Comparison of ENCODE assay signal across 21 cellular contexts in genomic region chr9:36132081-36132480, GRCh38. TPM values are rescaled to one million over a fixed set of nuclear protein-coding genes. Genes with fewer than 3 reads are reported as not detected.
DNase-seq lines count a peak whose midpoint lies in the region; ATAC-seq and TF ChIP-seq lines count a peak whose summit lies in the region.
"Had no signal": no experiment of that assay in that cellular context is flagged by ENCODE, and none has a peak within 500 bp of the region (broad histone marks: within the 10 kb centered on the region; RNA-seq: fewer than 3 reads in every experiment).

No MANE protein-coding gene starts in this region.

- H3K27me3 ChIP-seq in IMR-90 (ENCODE audit: control insufficient read depth, insufficient read depth, low read length): no peaks in the 10 kb centered on the region
- peaks cover 4% of the 10 kb centered on the region for H3K27me3 ChIP-seq in suprapubic skin
- H3K27me3 ChIP-seq in left lung: peaks cover 0 to 8% of the 10 kb centered on the region in 2 donors
- H3K27me3 ChIP-seq: BLaER1, brain microvascular endothelial cell, thyroid gland had no signal

- no peak overlapping the region for H4K8ac ChIP-seq in IMR-90 (ENCODE audit: low read depth in 2 of 2, low read length in 2 of 2)

- H3K9me1 ChIP-seq in IMR-90 (ENCODE audit: insufficient read depth, low read length): no peaks in the 10 kb centered on the region; the same call in 1 of the 2 replicates

- no peaks in the 10 kb centered on the region for H3K36me3 ChIP-seq in IMR-90 (ENCODE audit: control insufficient read depth, insufficient read depth, low read length)
- no peaks in the 10 kb centered on the region for H3K36me3 ChIP-seq in suprapubic skin
- H3K36me3 ChIP-seq in left lung: no peaks in the 10 kb centered on the region
- H3K36me3 ChIP-seq: BLaER1, brain microvascular endothelial cell, HAP-1, left ventricle myocardium inferior, thyroid gland had no signal

- CTCF ChIA-PET in IMR-90 (lab: Yijun Ruan, JAX): no interaction called here

- H3K4ac ChIP-seq in IMR-90 (ENCODE audit: low read depth, low read length): no peak overlapping the region

- TF ChIP-seq POLR2A in IMR-90 (IDR thresholded peaks at IDR 0.05; ENCODE audit: low read depth, low read length) (no peak), suprapubic skin (IDR thresholded peaks at IDR 0.05) (no peak)

- DNase-seq in IMR-90: peak; percentile 39
- DNase-seq in cardiac fibroblast (ENCODE audit: low read depth in 2 of 2): peak; percentile 64 to 88
- peak; percentile 39 to 80 for DNase-seq in foreskin fibroblast
- DNase-seq in suprapubic skin (ENCODE audit: low spot score in 2 of 2): peak in 1 of 2 donors; percentile 8
- no peak for DNase-seq in left lung
- no peak for DNase-seq in NCI-H2107 treated with DMSO at 0.1 percent for 48 hours (lab: John Stamatoyannopoulos, UW; ENCODE audit: unreplicated experiment)
- DNase-seq: activated CD4-positive, alpha-beta memory T cell treated with anti-CD3 and anti-CD28 coated beads for 36 hours; activated naive CD4-positive, alpha-beta T cell treated with anti-CD3 and anti-CD28 coated beads for 36 hours; activated T-cell treated with anti-CD3 and anti-CD28 coated beads, Interleukin-2, amount 50 U/mL, for 1 hour; brain microvascular endothelial cell; effector CD8-positive, alpha-beta T cell; Kasumi-1; left ventricle myocardium inferior; NCI-H146; stimulated activated CD4-positive, alpha-beta T cell treated with anti-CD3 and anti-CD28 coated beads, Interleukin-2, amount 100 ng/mL, for 48 hours; T-helper 1 cell; thyroid gland had no signal

- H2BK15ac ChIP-seq in IMR-90 (ENCODE audit: low read depth, low read length): no peak overlapping the region

- peak overlapping the region; percentile 27; the same call in 1 of the 2 replicates for H3K23ac ChIP-seq in IMR-90 (ENCODE audit: low read depth, low read length)

- no peaks in the 10 kb centered on the region for H4K20me1 ChIP-seq in IMR-90 (ENCODE audit: insufficient read depth, low read length)
- H4K20me1 ChIP-seq: BLaER1 had no signal

- in situ Hi-C loops in IMR-90 (cut with MboI; ENCODE audit: low sequenced_read_pairs): no loop called here

- no peak overlapping the region for H2AFZ ChIP-seq in IMR-90 (replicated peaks; ENCODE audit: low read length, poor library complexity)
- H2AFZ ChIP-seq: parathyroid adenoma had no signal

- POLR2A ChIA-PET in IMR-90 (lab: Charles Lee; ENCODE audit: unreplicated experiment): no interaction called here

- H3K9ac ChIP-seq in IMR-90 (ENCODE audit: low read depth, low read length): no peak overlapping the region
- H3K9ac ChIP-seq: BLaER1, parathyroid adenoma had no signal

- no peak overlapping the region for H2AK5ac ChIP-seq in IMR-90 (ENCODE audit: low read depth, low read length)

- no peak overlapping the region for H2AK9ac ChIP-seq in IMR-90 (replicated peaks; ENCODE audit: low read depth, low read length, poor library complexity)

- H4K5ac ChIP-seq in IMR-90 (ENCODE audit: low read depth, low read length): no peak overlapping the region

- H3K9me3 ChIP-seq in IMR-90 (ENCODE audit: control insufficient read depth, insufficient read depth, low read length) (no peaks in the 10 kb centered on the region), suprapubic skin (no peaks in the 10 kb centered on the region), left lung (no peaks in the 10 kb centered on the region)
- H3K9me3 ChIP-seq: BLaER1, HAP-1, left ventricle myocardium inferior, thyroid gland had no signal

- peaks cover 3 to 4% of the 10 kb centered on the region in 2 experiments; a peak in 3 of 4 replicates for H3K79me1 ChIP-seq in IMR-90 (ENCODE audit: low read depth in 1 of 2, low read length in 2 of 2)

- ATAC-seq in IMR-90 (ENCODE audit: low read depth): no peak
- ATAC-seq in GM19463 (IDR thresholded peaks at IDR 0.05; ENCODE audit: unreplicated experiment): no peak
- no peak for ATAC-seq in left lung

- WGBS in IMR-90 (ENCODE audit: extremely low coverage in 2 of 2, insufficient read length in 1 of 2), 2 experiments: no CpG with 5 or more reads among the region's 3 CpGs
- WGBS in suprapubic skin: 62% methylated on average over 3 of the region's 3 CpGs

- no peak overlapping the region for H2BK5ac ChIP-seq in IMR-90 (ENCODE audit: low read depth, low read length, poor library complexity, severe bottlenecking)

- dilution Hi-C loops in IMR-90 (cut with HindIII; ENCODE audit: low sequenced_read_pairs, unreplicated experiment): no loop called here

- 0 out of 2 replicates have a peak overlapping the region, but pooled peaks have one; percentile 53 for H2BK20ac ChIP-seq in IMR-90 (ENCODE audit: low read depth, low read length)

- peaks cover 4% of the 10 kb centered on the region; the same call in 1 of the 2 replicates for H3K4me1 ChIP-seq in IMR-90 (ENCODE audit: control insufficient read depth, insufficient read depth, low read length)
- peaks cover 12% of the 10 kb centered on the region for H3K4me1 ChIP-seq in suprapubic skin
- H3K4me1 ChIP-seq in left lung: peaks cover 2 to 40% of the 10 kb centered on the region in 2 donors
- H3K4me1 ChIP-seq: parathyroid adenoma had no signal

- no peak for TF ChIP-seq CTCF in IMR-90 (conservative IDR thresholded peaks at IDR 0.05; ENCODE audit: low read depth, low read length)
- TF ChIP-seq CTCF in cardiac fibroblast (IDR thresholded peaks at IDR 0.05; ENCODE audit: low read depth, low read length): no peak
- TF ChIP-seq CTCF in foreskin fibroblast (IDR thresholded peaks at IDR 0.05; ENCODE audit: low read depth, low read length): no peak
- no peak for TF ChIP-seq CTCF in suprapubic skin (IDR thresholded peaks at IDR 0.05)
- TF ChIP-seq CTCF in left lung (IDR thresholded peaks at IDR 0.05): no peak

- H3K27ac ChIP-seq in IMR-90 (ENCODE audit: insufficient read depth, low read length): no peak overlapping the region
- peak overlapping the region; percentile 46 for H3K27ac ChIP-seq in suprapubic skin
- no peak overlapping the region for H3K27ac ChIP-seq in left lung
- H3K27ac ChIP-seq: BLaER1, brain microvascular endothelial cell, left ventricle myocardium inferior, parathyroid adenoma, thyroid gland had no signal

- no TSS peak for BruUV-seq in IMR-90 (replicated peaks; lab: Mats Ljungman, UMichigan)

- no peak for TF ChIP-seq RAD21 in IMR-90 (IDR thresholded peaks at IDR 0.05; ENCODE audit: low read length)

- H3K18ac ChIP-seq in IMR-90 (ENCODE audit: low read depth, low read length): no peak overlapping the region

- H4K91ac ChIP-seq in IMR-90 (ENCODE audit: insufficient read depth, low read depth, low read length): no peak overlapping the region

- H3K4me3 ChIP-seq in IMR-90 (ENCODE audit: insufficient read depth, low read depth, low read length) (no peak overlapping the region), cardiac fibroblast (replicated peaks in 1 of 2; ENCODE audit: low read depth in 2 of 2, low read length in 2 of 2) (no peak overlapping the region), foreskin fibroblast (ENCODE audit: low read depth in 1 of 2, low read length in 2 of 2) (no peak overlapping the region), suprapubic skin (no peak overlapping the region), left lung (no peak overlapping the region)
- H3K4me3 ChIP-seq: BLaER1, HAP-1, left ventricle myocardium inferior, thyroid gland had no signal

- TF ChIP-seq EP300 in suprapubic skin (IDR thresholded peaks at IDR 0.05): no peak

- H3K14ac ChIP-seq in IMR-90 (replicated peaks; ENCODE audit: low read depth, low read length): no peak overlapping the region

- no peak overlapping the region for H3K56ac ChIP-seq in IMR-90 (ENCODE audit: extremely low read depth, insufficient read depth, low read length)

- no peak overlapping the region for H2BK120ac ChIP-seq in IMR-90 (ENCODE audit: low read depth, low read length)

- no peak overlapping the region for H3K4me2 ChIP-seq in IMR-90 (ENCODE audit: low read depth, low read length)
- H3K4me2 ChIP-seq: BLaER1 had no signal

- intact Hi-C loops in IMR-90 (cut with micrococcal nuclease): no loop called here
- intact Hi-C loops in left lung (cut with DNase I): no loop called here

TF ChIP-seq in IMR-90, 13 proteins besides CTCF, POLR2A, EP300 and RAD21 (continues in another document):
- TF ChIP-seq NFE2L2 (IDR thresholded peaks at IDR 0.05; ENCODE audit: low read depth, low read length) (no peak), SMC3 (IDR thresholded peaks at IDR 0.05; ENCODE audit: low read depth, low read length) (no peak), MAFK (IDR thresholded peaks at IDR 0.05; ENCODE audit: low read depth, low read length) (no peak), USF2 (IDR thresholded peaks at IDR 0.05; ENCODE audit: low read depth, low read length) (no peak), BHLHE40 (IDR thresholded peaks at IDR 0.05; ENCODE audit: low read depth, low read length) (no peak), CEBPB (IDR thresholded peaks at IDR 0.05; ENCODE audit: low read depth, low read length) (no peak), MAZ (IDR thresholded peaks at IDR 0.05; ENCODE audit: borderline replicate concordance, low read depth, low read length) (no peak)

RNA-seq across cellular contexts. Expression of gene GLIPR2, which starts 4.5 kb away (rescaled TPM):
- 35.8 and 37.8 TPM in 2 replicates for total RNA-seq in IMR-90 (2012; rRNA removed)
- polyA plus RNA-seq in IMR-90 (2012; rRNA removed): 42.7 and 43.3 TPM in 2 replicates
- polyA plus RNA-seq in IMR-90 (2012; cell fraction: cytosol; rRNA removed): 34.1 and 37.4 TPM in 2 replicates
- 14.4 and 29.4 TPM in 2 replicates for polyA plus RNA-seq in IMR-90 (2012; cell fraction: nucleus; rRNA removed; ENCODE audit: low replicate concordance)
- 1 to 10 TPM; 3.2 to 8.8 (median 5.6) TPM for total RNA-seq in suprapubic skin
- total RNA-seq in left lung: 10 to 100 TPM; 47.7 to 94.5 TPM

RNA-seq across cellular contexts. Expression of gene CCIN, which starts 37.1 kb away (rescaled TPM):
- total RNA-seq in IMR-90 (2012; rRNA removed) (1.1 TPM in 2 replicates), suprapubic skin (not detected), left lung (1 to 10 TPM in 1 of 2 donors, under 1 TPM in 1; 0.67 to 1.5 TPM)
- 0.73 and 0.80 TPM in 2 replicates for polyA plus RNA-seq in IMR-90 (2012; rRNA removed)
- polyA plus RNA-seq in IMR-90 (2012; cell fraction: cytosol; rRNA removed): 0.32 and 0.48 TPM in 2 replicates
- polyA plus RNA-seq in IMR-90 (2012; cell fraction: nucleus; rRNA removed; ENCODE audit: low replicate concordance): 0.58 and 0.65 TPM in 2 replicates
- total RNA-seq: activated CD4-positive, alpha-beta memory T cell treated with anti-CD3 and anti-CD28 coated beads for 36 hours; activated naive CD4-positive, alpha-beta T cell treated with anti-CD3 and anti-CD28 coated beads for 36 hours; left ventricle myocardium inferior had no signal

RNA-seq across cellular contexts. Expression of gene CLTA, which starts 58.6 kb away (rescaled TPM):
- total RNA-seq in IMR-90 (2012; rRNA removed): 133 and 208 TPM in 2 replicates
- polyA plus RNA-seq in IMR-90 (2012; rRNA removed): 246 and 280 TPM in 2 replicates
- 218 and 493 TPM in 2 replicates for polyA plus RNA-seq in IMR-90 (2012; cell fraction: cytosol; rRNA removed)
- polyA plus RNA-seq in IMR-90 (2012; cell fraction: nucleus; rRNA removed; ENCODE audit: low replicate concordance): 63.6 and 110 TPM in 2 replicates
- 100 to 1,000 TPM; 128 to 148 (median 130) TPM for total RNA-seq in suprapubic skin
- 100 to 1,000 TPM; 199 to 219 TPM for total RNA-seq in left lung

Comparison
In these comparisons a context has a peak if more than half of its experiments do, and no peak if none do; other contexts are left out.
1. DNase-seq: peak in IMR-90 (single experiment), cardiac fibroblast (2 of 2) and foreskin fibroblast (2 of 2); none in left lung (0 of 2) and NCI-H2107 treated with DMSO at 0.1 percent for 48 hours (single experiment).